Comparison of ENCODE assay signal across 11 cellular contexts in the genomic region with DNA sequence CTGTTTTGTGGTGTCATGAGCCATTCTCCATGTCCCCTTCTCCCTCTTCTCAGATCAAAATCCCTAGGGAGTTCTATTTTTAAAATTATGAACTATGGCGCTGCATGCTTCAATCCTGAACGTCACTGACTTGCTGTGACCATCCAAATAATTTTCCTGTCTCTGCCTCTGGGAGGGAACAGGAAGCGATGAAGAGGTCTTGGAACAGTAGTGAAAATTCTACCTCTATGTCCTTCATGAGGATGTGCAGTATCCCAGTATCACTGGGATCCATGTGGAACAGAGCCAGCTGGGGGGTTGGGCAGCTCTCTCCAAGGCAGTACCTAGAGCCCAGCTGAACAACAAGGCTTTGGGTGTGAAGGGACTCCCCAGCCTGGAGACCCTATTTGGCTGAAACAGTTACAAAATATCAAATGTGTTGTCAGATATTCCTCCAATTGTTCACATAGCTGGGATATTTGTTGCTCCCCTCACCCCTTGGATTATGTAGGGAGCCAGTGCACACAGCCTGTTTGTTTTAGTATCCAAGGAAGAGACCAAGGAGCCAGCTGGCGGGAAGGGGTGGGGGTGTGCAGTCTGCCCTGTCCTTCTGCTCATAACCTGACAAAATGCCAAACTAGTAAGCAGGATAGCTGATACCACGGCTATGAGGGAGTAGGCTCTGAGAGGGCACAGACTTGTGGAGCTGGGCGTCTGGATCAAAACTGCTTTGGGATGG. TPM values are rescaled to one million over a fixed set of nuclear protein-coding genes. Genes with fewer than 3 reads are reported as not detected.
DNase-seq lines count a peak whose midpoint lies in the region; ATAC-seq and TF ChIP-seq lines count a peak whose summit lies in the region.
"Had no signal": no experiment of that assay in that cellular context is flagged by ENCODE, and none has a peak within 500 bp of the region (broad histone marks: within the 10 kb centered on the region; RNA-seq: fewer than 3 reads in every experiment).

No MANE protein-coding gene starts in this region.

- H3K4me1 ChIP-seq in PC-3 (ENCODE audit: insufficient read depth, low read length): peaks cover 12% of the 10 kb centered on the region; the same call in 1 of the 2 replicates
- peaks cover 19% of the 10 kb centered on the region for H3K4me1 ChIP-seq in psoas muscle

- no peaks in the 10 kb centered on the region for H4K20me1 ChIP-seq in PC-3 (ENCODE audit: low read length)

- CTCF ChIA-PET in PC-3 (lab: Charles Lee): no interaction called here

- H3K9me3 ChIP-seq in PC-3 (ENCODE audit: low read length): no peaks in the 10 kb centered on the region
- H3K9me3 ChIP-seq in psoas muscle: no peaks in the 10 kb centered on the region

- H3F3A ChIP-seq in PC-3 (ENCODE audit: low read length, unreplicated experiment): no peaks in the 10 kb centered on the region

- H2AFZ ChIP-seq in PC-3 (ENCODE audit: low read length): no peak overlapping the region

- H3K36me3 ChIP-seq in PC-3 (ENCODE audit: low read depth, low read length) (peaks cover 21% of the 10 kb centered on the region; the same call in 1 of the 2 replicates), psoas muscle (ENCODE audit: insufficient read depth in 1 of 2, low read depth in 1 of 2) (peaks cover 0 to 43% of the 10 kb centered on the region in 2 donors)

- H3K4me3 ChIP-seq in PC-3 (ENCODE audit: low read length) (no peak overlapping the region), foreskin fibroblast (ENCODE audit: low read depth in 1 of 2, low read length in 2 of 2) (no peak overlapping the region), psoas muscle (peak overlapping the region; percentile 20)

- H3K27me3 ChIP-seq in PC-3 (ENCODE audit: low read length) (no peaks in the 10 kb centered on the region), psoas muscle (ENCODE audit: insufficient read depth in 3 of 3, low read length in 2 of 3) (no peaks in the 10 kb centered on the region)

- TF ChIP-seq CTCF in PC-3 (conservative IDR thresholded peaks at IDR 0.05; ENCODE audit: low read depth, low read length): no peak
- TF ChIP-seq CTCF in foreskin fibroblast (IDR thresholded peaks at IDR 0.05; ENCODE audit: low read depth, low read length): no peak
- TF ChIP-seq CTCF in psoas muscle (IDR thresholded peaks at IDR 0.05): no peak

- 9 to 14% (median 12%) methylated on average over 6 of the region's 6 CpGs for WGBS in psoas muscle, 3 donors

- ATAC-seq in PC-3: no peak
- ATAC-seq in psoas muscle: peak; percentile 88 to 99 (median 94)
- no peak for ATAC-seq in GM19328 (IDR thresholded peaks at IDR 0.05; ENCODE audit: unreplicated experiment)
- ATAC-seq: activated naive CD8-positive, alpha-beta T cell treated with anti-CD3 and anti-CD28 coated beads, Interleukin-2, amount 50 U/mL, for 24 hours had no signal

- BruUV-seq in PC-3 (replicated peaks; lab: Mats Ljungman, UMichigan): no TSS peak

- peak; percentile 31 for DNase-seq in Daoy (ENCODE audit: low read depth)
- DNase-seq in PC-3: peak; percentile 7
- DNase-seq in foreskin fibroblast: peak; percentile 22 to 63
- peak; percentile 26 to 69 for DNase-seq in psoas muscle
- DNase-seq in HPDE6-E6E7 (ENCODE audit: extremely low spot score): no peak
- no peak for DNase-seq in GDM1 (lab: John Stamatoyannopoulos, UW)
- DNase-seq in T-helper 9 cell: no peak
- DNase-seq: activated naive CD8-positive, alpha-beta T cell treated with anti-CD3 and anti-CD28 coated beads, Interleukin-2, amount 50 U/mL, for 24 hours; DND-41; mammary epithelial cell had no signal

- H3K9me2 ChIP-seq in PC-3 (replicated peaks; ENCODE audit: low read length): no peaks in the 10 kb centered on the region

- POLR2A ChIA-PET in PC-3 (lab: Charles Lee; ENCODE audit: unreplicated experiment): no interaction called here

- H3K27ac ChIP-seq in PC-3 (ENCODE audit: low read length) (no peak overlapping the region), psoas muscle (peak overlapping the region; percentile 73)

- no peak overlapping the region for H3K9ac ChIP-seq in PC-3 (ENCODE audit: low read length)

- intact Hi-C loops in PC-3 (cut with micrococcal nuclease): no loop called here
- intact Hi-C loops in psoas muscle (cut with DNase I): loop anchor here in 1 of 2 donors (2.0 kb wide), 1 partner anchor 16 kb away; a partner anchor contains a TSS

- H3K79me2 ChIP-seq in PC-3 (ENCODE audit: low read length): peaks cover 6% of the 10 kb centered on the region; the same call in 1 of the 2 replicates

- H3K4me2 ChIP-seq in PC-3 (ENCODE audit: low read length): no peak overlapping the region

RNA-seq across cellular contexts. Expression of a gene that starts 7.6 kb away (rescaled TPM):
- total RNA-seq in Daoy (2014; rRNA removed; shearing (Covaris generic)): 15.3 and 19.5 TPM in 2 replicates
- 12.6 and 13.2 TPM in 2 replicates for total RNA-seq in PC-3 (2014; rRNA removed)
- 1 to 10 TPM; 1.8 to 2.3 (median 2.1) TPM for total RNA-seq in psoas muscle
- polyA plus RNA-seq in psoas muscle: 1 to 10 TPM; 1.2 to 2.6 (median 2.5) TPM

RNA-seq across cellular contexts. Expression of a gene that starts 8.2 kb away (rescaled TPM):
- 51.6 and 55.9 TPM in 2 replicates for total RNA-seq in Daoy (2014; rRNA removed; shearing (Covaris generic))
- total RNA-seq in PC-3 (2014; rRNA removed) (15.5 and 15.8 TPM in 2 replicates), psoas muscle (10 to 100 TPM in 1 of 4 donors, 1 to 10 TPM in 3; 6.8 to 12.0 (median 9.3) TPM)
- polyA plus RNA-seq in psoas muscle: 10 to 100 TPM in 2 of 3 donors, 1 to 10 TPM in 1; 8.8 to 16.1 (median 11.4) TPM

RNA-seq across cellular contexts. Expression of a gene that starts 16.4 kb away (rescaled TPM):
- 20.0 and 22.3 TPM in 2 replicates for total RNA-seq in Daoy (2014; rRNA removed; shearing (Covaris generic))
- total RNA-seq in PC-3 (2014; rRNA removed) (18.7 and 19.9 TPM in 2 replicates), psoas muscle (10 to 100 TPM; 56.0 to 80.6 (median 65.3) TPM)
- 10 to 100 TPM; 16.8 to 56.0 (median 18.4) TPM for polyA plus RNA-seq in psoas muscle

RNA-seq across cellular contexts. Expression of a gene that starts 25.4 kb away (rescaled TPM):
- total RNA-seq in Daoy (2014; rRNA removed; shearing (Covaris generic)): 0.06 and 0.12 TPM in 2 replicates
- 0.29 TPM in 1 of 2 replicates, not detected in the other for total RNA-seq in PC-3 (2014; rRNA removed)
- under 1 TPM; 0.05 to 0.44 (median 0.35) TPM for total RNA-seq in psoas muscle
- polyA plus RNA-seq in psoas muscle: under 1 TPM; 0.03 to 0.26 (median 0.06) TPM

RNA-seq across cellular contexts. Expression of a gene that starts 41.2 kb away (rescaled TPM):
- total RNA-seq in Daoy (2014; rRNA removed; shearing (Covaris generic)): 1.5 and 4.1 TPM in 2 replicates
- 0.04 and 0.17 TPM in 2 replicates for total RNA-seq in PC-3 (2014; rRNA removed)
- under 1 TPM; 0.39 to 0.71 (median 0.56) TPM for total RNA-seq in psoas muscle
- polyA plus RNA-seq in psoas muscle: under 1 TPM; 0.10 to 0.15 (median 0.10) TPM

Comparison
In these comparisons a context has a peak if more than half of its experiments do, and no peak if none do; other contexts are left out.
1. DNase-seq: peak in Daoy (single experiment), PC-3 (single experiment), foreskin fibroblast (2 of 2) and psoas muscle (2 of 2); none in HPDE6-E6E7 (single experiment), GDM1 (single experiment) and T-helper 9 cell (single experiment).
2. ATAC-seq: peak in psoas muscle (4 of 4); none in PC-3 (single experiment) and GM19328 (single experiment).